33 cellular contexts compared by ENCODE assay signal in genomic region chr18:39952816-39953215, GRCh38.
"Had no signal": no experiment of that assay in that cellular context is flagged by ENCODE, and none has a peak within 500 bp of the region (broad histone marks: within the 10 kb centered on the region; RNA-seq: fewer than 3 reads in every experiment).

No MANE protein-coding gene starts in this region.

- H3K4me1 ChIP-seq: adrenal gland, colonic mucosa, esophagus squamous epithelium, gastroesophageal sphincter had no signal

- H3K27ac ChIP-seq: adrenal gland, body of pancreas, cardiac muscle cell, colonic mucosa, epithelial cell of prostate, esophagus squamous epithelium, gastroesophageal sphincter had no signal

- H3K4me3 ChIP-seq: adrenal gland, body of pancreas, cardiac muscle cell, colonic mucosa, esophagus squamous epithelium, gastroesophageal sphincter had no signal

- H3K9me3 ChIP-seq: adrenal gland, body of pancreas, colonic mucosa, esophagus squamous epithelium, gastroesophageal sphincter had no signal

- DNase-seq: activated CD4-positive, alpha-beta memory T cell treated with anti-CD3 and anti-CD28 coated beads for 36 hours; activated CD4-positive, alpha-beta T cell treated with anti-CD3 and anti-CD28 coated beads for 36 hours; activated CD4-positive, alpha-beta T cell treated with anti-CD3 and anti-CD28 coated beads, Interleukin-2, amount 10 ng/mL, durations not matched to agents 24 days and 14 days; activated CD4-positive, CD25-positive, alpha-beta regulatory T cell; activated CD4-positive, CD25-positive, alpha-beta regulatory T cell treated with anti-CD3 and anti-CD28 coated beads, Interleukin-2, amount 50 U/mL, for 72 hours; activated CD8-positive, alpha-beta memory T cell treated with anti-CD3 and anti-CD28 coated beads, Interleukin-2, amount 10 ng/mL, durations not matched to agents 7 days and 5 days; activated CD8-positive, alpha-beta memory T cell treated with anti-CD3 and anti-CD28 coated beads, Interleukin-2, amount 50 U/mL, for 4 hours; activated CD8-positive, alpha-beta T cell treated with anti-CD3 and anti-CD28 coated beads, Interleukin-2, amount 10 ng/mL, durations not matched to agents 7 days and 5 days; activated effector memory CD4-positive, alpha-beta T cell treated with anti-CD3 and anti-CD28 coated beads, Interleukin-2, amount 50 U/mL, for 16 hours; activated naive CD4-positive, alpha-beta T cell treated with anti-CD3 and anti-CD28 coated beads for 36 hours; activated naive CD8-positive, alpha-beta T cell treated with anti-CD3 and anti-CD28 coated beads for 36 hours; activated naive CD8-positive, alpha-beta T cell treated with anti-CD3 and anti-CD28 coated beads, Interleukin-2, amount 50 U/mL, for 24 hours; activated T-cell treated with anti-CD3 and anti-CD28 coated beads, Interleukin-2, amount 50 U/mL, for 1 hour; activated T-cell treated with anti-CD3 and anti-CD28 coated beads, Interleukin-2, amount 50 U/mL, for 48 hours; adrenal gland; amygdala; aorta; body of pancreas; central memory CD4-positive, alpha-beta T cell; cerebellar nuclear complex; colonic mucosa; effector CD8-positive, alpha-beta T cell; esophagus squamous epithelium; foreskin melanocyte; T-helper 2 cell had no signal

- H3K27me3 ChIP-seq: adrenal gland, body of pancreas, cardiac muscle cell, colonic mucosa, esophagus squamous epithelium, gastroesophageal sphincter had no signal

- H3K9me3 Mint-ChIP-seq: activated CD4-positive, alpha-beta T cell treated with anti-CD3 and anti-CD28 coated beads, Interleukin-2, amount 10 ng/mL, durations not matched to agents 24 days and 14 days; activated T-helper 1 cell treated with anti-CD3 and anti-CD28 coated beads, Interleukin-12 subunit alpha, Interleukin-12 subunit beta, Interleukin-2, Interleukin-4 antibody, amounts not matched to agents 30 ng/mL and 10 ng/mL and 1 ng/mL, durations not matched to agents 14 hours and 24 hours and 36 hours had no signal

- H3K4me1 Mint-ChIP-seq: activated CD4-positive, alpha-beta T cell treated with anti-CD3 and anti-CD28 coated beads for 36 hours; activated CD4-positive, alpha-beta T cell treated with anti-CD3 and anti-CD28 coated beads, Interleukin-2, amount 10 ng/mL, durations not matched to agents 24 days and 14 days; activated CD8-positive, alpha-beta memory T cell treated with anti-CD3 and anti-CD28 coated beads, Interleukin-2, amount 10 ng/mL, durations not matched to agents 7 days and 5 days; activated naive CD4-positive, alpha-beta T cell treated with anti-CD3 and anti-CD28 coated beads, Interleukin-2, amount 50 U/mL, for 24 hours; activated naive CD8-positive, alpha-beta T cell treated with anti-CD3 and anti-CD28 coated beads for 36 hours; activated naive CD8-positive, alpha-beta T cell treated with anti-CD3 and anti-CD28 coated beads, Interleukin-2, amount 50 U/mL, for 24 hours had no signal

- H3K27ac Mint-ChIP-seq: activated CD4-positive, alpha-beta memory T cell treated with anti-CD3 and anti-CD28 coated beads for 36 hours; activated CD4-positive, alpha-beta T cell treated with anti-CD3 and anti-CD28 coated beads for 36 hours; activated CD4-positive, alpha-beta T cell treated with anti-CD3 and anti-CD28 coated beads, Interleukin-2, amount 10 ng/mL, durations not matched to agents 24 days and 14 days; activated CD8-positive, alpha-beta memory T cell treated with anti-CD3 and anti-CD28 coated beads, Interleukin-2, amount 10 ng/mL, durations not matched to agents 7 days and 5 days; activated CD8-positive, alpha-beta T cell treated with anti-CD3 and anti-CD28 coated beads, Interleukin-2, amount 10 ng/mL, durations not matched to agents 7 days and 5 days; activated naive CD4-positive, alpha-beta T cell treated with anti-CD3 and anti-CD28 coated beads for 36 hours; activated naive CD4-positive, alpha-beta T cell treated with anti-CD3 and anti-CD28 coated beads, Interleukin-2, amount 50 U/mL, for 24 hours; activated naive CD8-positive, alpha-beta T cell treated with anti-CD3 and anti-CD28 coated beads for 36 hours; activated naive CD8-positive, alpha-beta T cell treated with anti-CD3 and anti-CD28 coated beads, Interleukin-2, amount 50 U/mL, for 24 hours; activated T-helper 1 cell treated with anti-CD3 and anti-CD28 coated beads, Interleukin-12 subunit alpha, Interleukin-12 subunit beta, Interleukin-2, Interleukin-4 antibody, amounts not matched to agents 30 ng/mL and 10 ng/mL and 1 ng/mL, durations not matched to agents 14 hours and 24 hours and 36 hours; activated T-helper 2 cell treated with anti-CD3 and anti-CD28 coated beads, Interferon-gamma antibody, Interleukin-2, Interleukin-4, amounts not matched to agents 10 μg/mL and 5 μg/mL and 100 μg/mL, durations not matched to agents 14 hours and 24 hours and 36 hours had no signal

- H3K36me3 Mint-ChIP-seq: activated CD4-positive, alpha-beta memory T cell treated with anti-CD3 and anti-CD28 coated beads for 36 hours; activated CD8-positive, alpha-beta memory T cell treated with anti-CD3 and anti-CD28 coated beads, Interleukin-2, amount 10 ng/mL, durations not matched to agents 7 days and 5 days; activated naive CD4-positive, alpha-beta T cell treated with anti-CD3 and anti-CD28 coated beads, Interleukin-2, amount 50 U/mL, for 24 hours; activated naive CD8-positive, alpha-beta T cell treated with anti-CD3 and anti-CD28 coated beads for 36 hours had no signal

- H3K27me3 Mint-ChIP-seq: activated CD4-positive, alpha-beta memory T cell treated with anti-CD3 and anti-CD28 coated beads for 36 hours; activated CD4-positive, alpha-beta T cell treated with anti-CD3 and anti-CD28 coated beads for 36 hours; activated CD4-positive, alpha-beta T cell treated with anti-CD3 and anti-CD28 coated beads, Interleukin-2, amount 10 ng/mL, durations not matched to agents 24 days and 14 days; activated CD8-positive, alpha-beta memory T cell treated with anti-CD3 and anti-CD28 coated beads, Interleukin-2, amount 10 ng/mL, durations not matched to agents 7 days and 5 days; activated naive CD4-positive, alpha-beta T cell treated with anti-CD3 and anti-CD28 coated beads, Interleukin-2, amount 50 U/mL, for 24 hours; activated naive CD8-positive, alpha-beta T cell treated with anti-CD3 and anti-CD28 coated beads for 36 hours; activated naive CD8-positive, alpha-beta T cell treated with anti-CD3 and anti-CD28 coated beads, Interleukin-2, amount 50 U/mL, for 24 hours had no signal

- H3K36me3 ChIP-seq: adrenal gland, cardiac muscle cell, colonic mucosa, esophagus squamous epithelium, gastroesophageal sphincter had no signal

- H3K4me3 Mint-ChIP-seq: activated CD4-positive, alpha-beta memory T cell treated with anti-CD3 and anti-CD28 coated beads for 36 hours; activated CD4-positive, alpha-beta T cell treated with anti-CD3 and anti-CD28 coated beads for 36 hours; activated CD4-positive, alpha-beta T cell treated with anti-CD3 and anti-CD28 coated beads, Interleukin-2, amount 10 ng/mL, durations not matched to agents 24 days and 14 days; activated CD8-positive, alpha-beta memory T cell treated with anti-CD3 and anti-CD28 coated beads, Interleukin-2, amount 10 ng/mL, durations not matched to agents 7 days and 5 days; activated CD8-positive, alpha-beta T cell treated with anti-CD3 and anti-CD28 coated beads, Interleukin-2, amount 10 ng/mL, durations not matched to agents 7 days and 5 days; activated naive CD4-positive, alpha-beta T cell treated with anti-CD3 and anti-CD28 coated beads for 36 hours; activated naive CD4-positive, alpha-beta T cell treated with anti-CD3 and anti-CD28 coated beads, Interleukin-2, amount 50 U/mL, for 24 hours; activated naive CD8-positive, alpha-beta T cell treated with anti-CD3 and anti-CD28 coated beads for 36 hours; activated naive CD8-positive, alpha-beta T cell treated with anti-CD3 and anti-CD28 coated beads, Interleukin-2, amount 50 U/mL, for 24 hours; activated T-helper 1 cell treated with anti-CD3 and anti-CD28 coated beads, Interleukin-12 subunit alpha, Interleukin-12 subunit beta, Interleukin-2, Interleukin-4 antibody, amounts not matched to agents 30 ng/mL and 10 ng/mL and 1 ng/mL, durations not matched to agents 14 hours and 24 hours and 36 hours had no signal

- FAIRE-seq: endometrium, endothelial cell of umbilical vein had no signal
